Comparison of ENCODE assay signal across 8 cellular contexts in the genomic region with DNA sequence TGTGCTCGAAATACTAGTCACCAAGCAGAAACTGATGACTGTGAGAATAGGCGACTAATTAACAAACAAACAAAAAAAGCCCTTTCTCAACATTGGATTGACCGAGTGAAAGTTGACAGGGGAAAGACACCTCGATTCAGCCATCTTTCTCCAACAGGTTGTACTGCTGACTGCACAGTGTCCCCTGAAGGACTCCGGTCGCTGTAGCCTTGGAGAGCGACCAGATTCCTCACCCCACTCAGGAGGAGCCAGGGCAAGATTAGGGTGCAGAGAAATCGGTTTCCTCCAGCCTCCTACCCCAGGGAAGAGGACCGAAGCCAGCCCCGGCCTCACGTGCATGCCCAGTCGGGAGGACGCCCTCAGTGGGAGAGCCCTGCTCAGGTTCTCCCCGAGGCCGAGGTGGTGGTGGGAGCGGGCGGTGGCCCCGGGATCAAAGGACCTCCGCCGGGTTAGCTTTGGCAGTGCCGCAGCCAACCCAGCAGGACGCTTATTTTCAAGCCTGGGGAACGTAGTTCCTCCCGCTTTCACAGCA. TPM values are rescaled to one million over a fixed set of nuclear protein-coding genes. Genes with fewer than 3 reads are reported as not detected.
A peak's percentile ranks its signal among the peaks of the same experiment; 100 is the strongest.
DNase-seq lines count a peak whose midpoint lies in the region; ATAC-seq, FAIRE-seq and TF ChIP-seq lines count a peak whose summit lies in the region.

No MANE protein-coding gene starts in this region.

- H3K4me3 Mint-ChIP-seq in MCF 10A (ENCODE audit: unreplicated experiment) = peak overlapping the region; percentile 89

- POLR2A ChIA-PET in MCF 10A (lab: Yijun Ruan, JAX) = interaction anchor here (0.6 to 4.4 kb wide), 27 partner anchors 10 to 853 kb away, joined by 3 to 71 read pairs (median 5); a partner anchor contains a TSS

- peaks cover 29% of the 10 kb centered on the region for H3K4me1 Mint-ChIP-seq in MCF 10A (ENCODE audit: insufficient read depth, unreplicated experiment)

- H3K4me1 ChIP-seq in BLaER1 = peaks cover 24% of the 10 kb centered on the region

- FAIRE-seq in GM19239 (lab: Jason Lieb, UNC) = peak; percentile 86

- peaks cover 25% of the 10 kb centered on the region; the same call in 1 of the 2 replicates for H4K20me1 ChIP-seq in BLaER1

- no peaks in the 10 kb centered on the region for H3K27me3 Mint-ChIP-seq in MCF 10A (ENCODE audit: insufficient read depth, unreplicated experiment)

- no peaks in the 10 kb centered on the region for H3K36me3 ChIP-seq in BLaER1

- DNase-seq in GM19239 (ENCODE audit: insufficient read length, low spot score) (peak; percentile 16), RPMI8226 (peak; percentile 30), MCF 10A (ENCODE audit: unreplicated experiment) (no peak), iPS-NIHi7 (ENCODE audit: extremely low spot score) (peak; percentile 63), epidermal melanocyte (ENCODE audit: insufficient read length, low spot score) (no peak)

- ATAC-seq in HG03342 (IDR thresholded peaks at IDR 0.05; ENCODE audit: unreplicated experiment) = peak; percentile 17

- H3K9ac ChIP-seq in BLaER1 = peak overlapping the region; percentile 94

- H3K27ac ChIP-seq in BLaER1 (peak overlapping the region; percentile 94), skin epidermis (peak overlapping the region; percentile 86 to 99 (median 97))

- no peaks in the 10 kb centered on the region for H3K36me3 Mint-ChIP-seq in MCF 10A (ENCODE audit: insufficient read depth, unreplicated experiment)

- H3K9me3 Mint-ChIP-seq in MCF 10A (ENCODE audit: unreplicated experiment) = no peaks in the 10 kb centered on the region

- BruUV-seq in MCF 10A (replicated peaks; lab: Mats Ljungman, UMichigan) = no TSS peak

- CTCF ChIA-PET in MCF 10A (lab: Yijun Ruan, JAX) = interaction anchor here (0.6 to 0.9 kb wide), 7 partner anchors 90 to 865 kb away, joined by 3 read pairs; no protein-coding TSS in a partner anchor

- no peak for TF ChIP-seq CTCF in MCF 10A (IDR thresholded peaks at IDR 0.05; ENCODE audit: unreplicated experiment)

- peak overlapping the region; percentile 86 for H3K27ac Mint-ChIP-seq in MCF 10A (ENCODE audit: low read depth, unreplicated experiment)

- peak overlapping the region; percentile 95 for H3K4me3 ChIP-seq in BLaER1
- H3K4me3 ChIP-seq in skin epidermis = peak overlapping the region; percentile 61 to 95 (median 86)

- no peaks in the 10 kb centered on the region for H3K27me3 ChIP-seq in BLaER1

- peak overlapping the region; percentile 81 for H3K4me2 ChIP-seq in BLaER1

- intact Hi-C loops in MCF 10A (cut with micrococcal nuclease) = loop anchor here (2.0 to 5.0 kb wide), 4 partner anchors 93 to 401 kb away; no protein-coding TSS in a partner anchor

- H3K9me3 ChIP-seq in BLaER1 = no peaks in the 10 kb centered on the region

RNA-seq across cellular contexts. Expression of a gene that starts 1.1 kb away (rescaled TPM):
- total RNA-seq in MCF 10A (2022) = 61.3 and 68.9 TPM in 2 replicates

Comparison
In these comparisons a context has a peak if more than half of its experiments do, and no peak if none do; other contexts are left out.
1. DNase-seq: peak in GM19239 (single experiment), RPMI8226 (single experiment) and iPS-NIHi7 (single experiment); none in MCF 10A (single experiment) and epidermal melanocyte (single experiment).